ENCODE assay signal across 22 cellular contexts in the genomic region with DNA sequence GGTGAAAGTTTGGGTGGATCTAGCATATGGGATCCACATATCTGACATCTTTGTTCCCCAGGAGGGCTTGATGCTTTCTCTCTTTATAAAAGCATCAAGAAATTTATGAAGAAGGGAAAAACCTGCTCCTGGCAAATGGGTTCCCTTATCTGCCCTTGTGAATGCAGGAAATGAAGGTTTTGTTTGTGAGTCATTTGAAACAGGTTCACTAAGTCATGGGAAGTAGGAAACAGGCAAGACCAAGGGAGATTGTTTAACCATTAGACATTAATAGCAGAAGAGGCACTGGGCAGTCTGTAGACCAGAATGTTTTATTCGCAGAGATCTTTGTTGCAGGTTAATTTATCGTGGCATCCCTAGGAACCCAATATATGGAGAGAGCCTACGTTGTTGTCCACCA.
"Had no signal": no experiment of that assay in that cellular context is flagged by ENCODE, and none has a peak within 500 bp of the region (broad histone marks: within the 10 kb centered on the region; RNA-seq: fewer than 3 reads in every experiment).

No MANE protein-coding gene starts in this region.

- ATAC-seq: effector memory CD8-positive, alpha-beta T cell; esophagus mucosa; gastroesophageal sphincter; left cardiac atrium; lower lobe of right lung; right lobe of liver; stimulated activated naive B cell treated with anti-CD40 and anti-IgM and Interleukin-4, amounts not matched to agents 10 μg/mL and 1 μg/mL and 100 μg/mL, for 72 hours; stimulated activated naive CD8-positive, alpha-beta T cell treated with anti-CD3 and anti-CD28 coated beads, Interleukin-15, amount 100 ng/mL, for 72 hours; upper lobe of right lung had no signal

- H3K4me3 ChIP-seq: gastroesophageal sphincter, left ventricle myocardium inferior, lower lobe of right lung, prostate gland, right lobe of liver, testis, tibial nerve, upper lobe of right lung, vagina had no signal

- H3K9me3 Mint-ChIP-seq: nephron; stimulated activated naive B cell treated with anti-CD40 and anti-IgM and Interleukin-4, amounts not matched to agents 10 μg/mL and 1 μg/mL and 100 μg/mL, for 72 hours had no signal

- H3K36me3 Mint-ChIP-seq: immature natural killer cell; memory B cell; naive B cell; stimulated activated naive B cell treated with anti-CD40 and anti-IgM and Interleukin-4, amounts not matched to agents 10 μg/mL and 1 μg/mL and 100 μg/mL, for 72 hours had no signal

- H3K27ac Mint-ChIP-seq: dendritic cell treated with granulocyte-macrophage colony-stimulating factor and Interleukin-4, amounts not matched to agents 40 ng/mL and 50 ng/mL, for 4 days; effector memory CD8-positive, alpha-beta T cell; immature natural killer cell; memory B cell; naive B cell; nephron; stimulated activated naive B cell treated with anti-CD40 and anti-IgM and Interleukin-4, amounts not matched to agents 10 μg/mL and 1 μg/mL and 100 μg/mL, for 72 hours; stimulated activated naive CD8-positive, alpha-beta T cell treated with anti-CD3 and anti-CD28 coated beads, Interleukin-15, amount 100 ng/mL, for 72 hours had no signal

- DNase-seq: effector memory CD8-positive, alpha-beta T cell; immature natural killer cell; left cardiac atrium; left ventricle myocardium inferior; lower lobe of right lung; naive B cell; retina; right lobe of liver; stimulated activated CD4-positive, alpha-beta T cell treated with anti-CD3 and anti-CD28 coated beads, Interleukin-2, amount 100 ng/mL, for 24 hours; stimulated activated CD4-positive, alpha-beta T cell treated with anti-CD3 and anti-CD28 coated beads, Interleukin-4, amount 100 ng/mL, for 4 hours; stimulated activated naive B cell treated with anti-CD40 and anti-IgM and Interleukin-4, amounts not matched to agents 10 μg/mL and 1 μg/mL and 100 μg/mL, for 72 hours; stimulated activated naive CD8-positive, alpha-beta T cell treated with anti-CD3 and anti-CD28 coated beads, Interleukin-15, amount 100 ng/mL, for 72 hours; testis; upper lobe of right lung had no signal
